In genomic region chr13:75481176-75482069, GRCh38 we compare ENCODE assay signal across 8 cellular contexts. TPM values are rescaled to one million over a fixed set of nuclear protein-coding genes. Genes with fewer than 3 reads are reported as not detected.
A peak's percentile ranks its signal among the peaks of the same experiment; 100 is the strongest.
DNase-seq lines count a peak whose midpoint lies in the region; ATAC-seq and TF ChIP-seq lines count a peak whose summit lies in the region.

No MANE protein-coding gene starts in this region.

- TF ChIP-seq CTCF in progenitor cell of endocrine pancreas (IDR thresholded peaks at IDR 0.05; ENCODE audit: unreplicated experiment) = no peak

- H3K27ac Mint-ChIP-seq in activated naive CD4-positive, alpha-beta T cell treated with anti-CD3 and anti-CD28 coated beads, Interleukin-2, amount 50 U/mL, for 24 hours = no peak overlapping the region
- peak overlapping the region; percentile 77 for H3K27ac Mint-ChIP-seq in progenitor cell of endocrine pancreas

- intact Hi-C loops in left cardiac atrium (cut with DNase I) = loop anchor here (5.0 to 10.0 kb wide), 2 partner anchors 107 to 109 kb away; no protein-coding TSS in a partner anchor

- peaks cover 42% of the 10 kb centered on the region for H3K27me3 Mint-ChIP-seq in activated naive CD4-positive, alpha-beta T cell treated with anti-CD3 and anti-CD28 coated beads, Interleukin-2, amount 50 U/mL, for 24 hours
- peaks cover 23% of the 10 kb centered on the region for H3K27me3 Mint-ChIP-seq in progenitor cell of endocrine pancreas

- H3K4me3 Mint-ChIP-seq in activated naive CD4-positive, alpha-beta T cell treated with anti-CD3 and anti-CD28 coated beads, Interleukin-2, amount 50 U/mL, for 24 hours = peak overlapping the region; percentile 83
- H3K4me3 Mint-ChIP-seq in progenitor cell of endocrine pancreas (ENCODE audit: low read depth) = peak overlapping the region; percentile 85

- peak; percentile 23 for DNase-seq in AG08395 (ENCODE audit: low spot score)
- DNase-seq in NCI-H748 (lab: John Stamatoyannopoulos, UW; ENCODE audit: unreplicated experiment) = peak; percentile 84
- DNase-seq in left cardiac atrium = peak; percentile 41
- DNase-seq in progenitor cell of endocrine pancreas (ENCODE audit: low spot score, unreplicated experiment) = peak; percentile 30
- DNase-seq in mucosa of gallbladder (ENCODE audit: low spot score) = no peak

- ATAC-seq in GM18517 (IDR thresholded peaks at IDR 0.05; ENCODE audit: unreplicated experiment) (peak; percentile 29), HG02981 (IDR thresholded peaks at IDR 0.05; ENCODE audit: unreplicated experiment) (peak; percentile 21), left cardiac atrium (peak; percentile 48 to 65)

- H3K9me3 Mint-ChIP-seq in activated naive CD4-positive, alpha-beta T cell treated with anti-CD3 and anti-CD28 coated beads, Interleukin-2, amount 50 U/mL, for 24 hours = no peaks in the 10 kb centered on the region
- no peaks in the 10 kb centered on the region for H3K9me3 Mint-ChIP-seq in progenitor cell of endocrine pancreas (ENCODE audit: low read depth)

- H3K36me3 Mint-ChIP-seq in activated naive CD4-positive, alpha-beta T cell treated with anti-CD3 and anti-CD28 coated beads, Interleukin-2, amount 50 U/mL, for 24 hours = no peaks in the 10 kb centered on the region
- no peaks in the 10 kb centered on the region for H3K36me3 Mint-ChIP-seq in progenitor cell of endocrine pancreas (ENCODE audit: insufficient read depth)

- H3K4me1 Mint-ChIP-seq in activated naive CD4-positive, alpha-beta T cell treated with anti-CD3 and anti-CD28 coated beads, Interleukin-2, amount 50 U/mL, for 24 hours = peaks cover 25% of the 10 kb centered on the region
- peaks cover 18% of the 10 kb centered on the region for H3K4me1 Mint-ChIP-seq in progenitor cell of endocrine pancreas (ENCODE audit: low read depth)

RNA-seq across cellular contexts. Expression of gene TBC1D4, which starts 0.5 kb away (rescaled TPM):
- 10 to 100 TPM; 47.7 to 54.2 TPM for total RNA-seq in left cardiac atrium
- total RNA-seq in progenitor cell of endocrine pancreas = 13.5 and 13.7 TPM in 2 replicates
- total RNA-seq in mucosa of gallbladder = 36.6 TPM

RNA-seq across cellular contexts. Expression of gene COMMD6, which starts 56.2 kb away (rescaled TPM):
- 100 to 1,000 TPM; 118 to 133 TPM for total RNA-seq in left cardiac atrium
- 171 and 172 TPM in 2 replicates for total RNA-seq in progenitor cell of endocrine pancreas
- 207 TPM for total RNA-seq in mucosa of gallbladder
